8 cellular contexts compared by ENCODE assay signal in genomic region chr17:17237026-17237799, GRCh38. TPM values are rescaled to one million over a fixed set of nuclear protein-coding genes. Genes with fewer than 3 reads are reported as not detected.
DNase-seq lines count a peak whose midpoint lies in the region; ATAC-seq and TF ChIP-seq lines count a peak whose summit lies in the region.

FLCN (minus strand) TSS chr17:17237168; CDS start chr17:17228137, 9,031 bp downstream.

- H3K18ac ChIP-seq in IMR-90 (ENCODE audit: low read depth, low read length), result peak within 1 kb of the TSS; percentile 99

- CTCF ChIA-PET in IMR-90 (lab: Yijun Ruan, JAX), result interaction anchor here (0.6 kb wide), 1 partner anchor 933 kb away, joined by 4 read pairs; no protein-coding TSS in a partner anchor

- peak within 1 kb of the TSS; percentile 99 for H4K5ac ChIP-seq in IMR-90 (ENCODE audit: low read depth, low read length)

- peaks cover 11% of the 10 kb centered on the region for H3K9me1 ChIP-seq in IMR-90 (ENCODE audit: insufficient read depth, low read length)

- peaks cover 20 to 48% of the 10 kb centered on the region in 2 experiments for H3K79me1 ChIP-seq in IMR-90 (ENCODE audit: low read depth in 1 of 2, low read length in 2 of 2)

- TF ChIP-seq CTCF in IMR-90 (conservative IDR thresholded peaks at IDR 0.05; ENCODE audit: low read depth, low read length), result no peak
- no peak for TF ChIP-seq CTCF in epithelial cell of proximal tubule (conservative IDR thresholded peaks at IDR 0.05; ENCODE audit: low read depth, low read length)

- H4K91ac ChIP-seq in IMR-90 (ENCODE audit: insufficient read depth, low read depth, low read length), result peak within 1 kb of the TSS; percentile 100

- H3K36me3 ChIP-seq in IMR-90 (ENCODE audit: control insufficient read depth, insufficient read depth, low read length) (peaks cover 3% of the 10 kb centered on the region; the same call in 1 of the 2 replicates), mucosa of rectum (ENCODE audit: control insufficient read depth in 2 of 2, insufficient read depth in 2 of 2, low read length in 2 of 2) (peaks cover 4 to 7% of the 10 kb centered on the region in 2 donors)

- H3K14ac ChIP-seq in IMR-90 (replicated peaks; ENCODE audit: low read depth, low read length), result peak within 1 kb of the TSS; percentile 99

- no TSS peak for BruUV-seq in IMR-90 (replicated peaks; lab: Mats Ljungman, UMichigan)

- H3K4me3 ChIP-seq in IMR-90 (ENCODE audit: insufficient read depth, low read depth, low read length), result peak within 1 kb of the TSS; percentile 93
- H3K4me3 ChIP-seq in epithelial cell of proximal tubule (ENCODE audit: low read depth, low read length), result peak within 1 kb of the TSS; percentile 88
- peak within 1 kb of the TSS; percentile 81 to 99 for H3K4me3 ChIP-seq in mucosa of rectum (ENCODE audit: low read length in 2 of 2)

- H3K27me3 ChIP-seq in IMR-90 (ENCODE audit: control insufficient read depth, insufficient read depth, low read length) (no peaks in the 10 kb centered on the region), mucosa of rectum (ENCODE audit: control insufficient read depth in 2 of 2, insufficient read depth in 2 of 2, low read length in 2 of 2) (no peaks in the 10 kb centered on the region)

- peak within 1 kb of the TSS; percentile 96 for H3K4me2 ChIP-seq in IMR-90 (ENCODE audit: low read depth, low read length)

- H2BK15ac ChIP-seq in IMR-90 (ENCODE audit: low read depth, low read length), result peak within 1 kb of the TSS; percentile 100

- H3K4ac ChIP-seq in IMR-90 (ENCODE audit: low read depth, low read length), result peak within 1 kb of the TSS; percentile 99

- H2AK5ac ChIP-seq in IMR-90 (ENCODE audit: low read depth, low read length), result peak within 1 kb of the TSS; percentile 94

- H2BK120ac ChIP-seq in IMR-90 (ENCODE audit: low read depth, low read length), result peak within 1 kb of the TSS; percentile 100

- POLR2A ChIA-PET in IMR-90 (lab: Charles Lee; ENCODE audit: unreplicated experiment), result interaction anchor here (0.7 kb wide), 4 partner anchors 38 to 1162 kb away, joined by 3 to 7 read pairs (median 6); no protein-coding TSS in a partner anchor

- in situ Hi-C loops in IMR-90 (cut with MboI; ENCODE audit: low sequenced_read_pairs), result no loop called here

- H3K9ac ChIP-seq in IMR-90 (ENCODE audit: low read depth, low read length) (peak within 1 kb of the TSS; percentile 97), mucosa of rectum (ENCODE audit: low read depth in 1 of 2, low read length in 2 of 2) (peak within 1 kb of the TSS; percentile 94 to 98)

- TF ChIP-seq POLR2A in IMR-90 (IDR thresholded peaks at IDR 0.05; ENCODE audit: low read depth, low read length), result peak; percentile 91

- H3K27ac ChIP-seq in IMR-90 (ENCODE audit: insufficient read depth, low read length), result peak within 1 kb of the TSS; percentile 100
- H3K27ac ChIP-seq in mucosa of rectum (ENCODE audit: low read depth in 2 of 2, low read length in 2 of 2), result peak within 1 kb of the TSS; percentile 92 to 98

- peak within 1 kb of the TSS; percentile 98 for H3K23ac ChIP-seq in IMR-90 (ENCODE audit: low read depth, low read length)

- H3K4me1 ChIP-seq in IMR-90 (ENCODE audit: control insufficient read depth, insufficient read depth, low read length) (peaks cover 4% of the 10 kb centered on the region), mucosa of rectum (ENCODE audit: control insufficient read depth in 2 of 2, insufficient read depth in 2 of 2, low read length in 2 of 2) (peaks cover 6 to 14% of the 10 kb centered on the region in 2 donors)

- dilution Hi-C loops in IMR-90 (cut with HindIII; ENCODE audit: low sequenced_read_pairs, unreplicated experiment), result no loop called here

- H3K56ac ChIP-seq in IMR-90 (ENCODE audit: extremely low read depth, insufficient read depth, low read length), result peak within 1 kb of the TSS; percentile 100

- DNase-seq in DMS153 (lab: John Stamatoyannopoulos, UW) (peak; percentile 59), IMR-90 (peak; percentile 85), OCI-M2 (lab: John Stamatoyannopoulos, UW; ENCODE audit: unreplicated experiment) (peak; percentile 70), epithelial cell of proximal tubule (ENCODE audit: low read depth) (peak; percentile 74)
- peak; percentile 91 for DNase-seq in activated T-cell treated with anti-CD3 and anti-CD28 coated beads, Interleukin-2, amount 50 U/mL, for 1 hour
- peak; percentile 78 to 86 for DNase-seq in stimulated activated CD8-positive, alpha-beta memory T cell treated with anti-CD3 and anti-CD28 coated beads, Interleukin-4, amount 100 ng/mL, for 4 hours (ENCODE audit: low read depth in 2 of 2, low spot score in 1 of 2)

- peak within 1 kb of the TSS; percentile 98 to 100 for H4K8ac ChIP-seq in IMR-90 (ENCODE audit: low read depth in 2 of 2, low read length in 2 of 2)

- no peak for TF ChIP-seq RAD21 in IMR-90 (IDR thresholded peaks at IDR 0.05; ENCODE audit: low read length)

- peak within 1 kb of the TSS; percentile 100 for H2AFZ ChIP-seq in IMR-90 (replicated peaks; ENCODE audit: low read length, poor library complexity)

- peak within 1 kb of the TSS; percentile 96 for H2AK9ac ChIP-seq in IMR-90 (replicated peaks; ENCODE audit: low read depth, low read length, poor library complexity)

- intact Hi-C loops in IMR-90 (cut with micrococcal nuclease), result no loop called here

- ATAC-seq in GM21529 (IDR thresholded peaks at IDR 0.05; ENCODE audit: unreplicated experiment) (peak; percentile 79), IMR-90 (ENCODE audit: low read depth) (peak; percentile 92)

- peak within 1 kb of the TSS; percentile 100 for H2BK20ac ChIP-seq in IMR-90 (ENCODE audit: low read depth, low read length)

- H3K9me3 ChIP-seq in IMR-90 (ENCODE audit: control insufficient read depth, insufficient read depth, low read length) (no peaks in the 10 kb centered on the region), mucosa of rectum (ENCODE audit: control insufficient read depth in 2 of 2, low read length in 2 of 2) (no peaks in the 10 kb centered on the region)

- H4K20me1 ChIP-seq in IMR-90 (ENCODE audit: insufficient read depth, low read length), result peaks cover 35% of the 10 kb centered on the region

- 0% methylated on average over 26 of the region's 53 CpGs; no CpG with 5 or more reads in 1 of the 2 experiments for WGBS in IMR-90 (ENCODE audit: extremely low coverage in 2 of 2, insufficient read length in 1 of 2), 2 experiments

- peak within 1 kb of the TSS; percentile 100 for H2BK5ac ChIP-seq in IMR-90 (ENCODE audit: low read depth, low read length, poor library complexity, severe bottlenecking)

TF ChIP-seq in IMR-90, 13 proteins besides CTCF, POLR2A, EP300 and RAD21:
- TF ChIP-seq SMC3 (IDR thresholded peaks at IDR 0.05; ENCODE audit: low read depth, low read length) (no peak), NFE2L2 (IDR thresholded peaks at IDR 0.05; ENCODE audit: low read depth, low read length) (no peak), RCOR1 (IDR thresholded peaks at IDR 0.05; ENCODE audit: insufficient replicate concordance, low read length) (no peak), MXI1 (IDR thresholded peaks at IDR 0.05; ENCODE audit: borderline replicate concordance, low read depth, low read length) (0 out of 2 replicates have a peak, but pooled peaks have one; percentile 56), BHLHE40 (IDR thresholded peaks at IDR 0.05; ENCODE audit: low read depth, low read length) (peak; percentile 95), USF2 (IDR thresholded peaks at IDR 0.05; ENCODE audit: low read depth, low read length) (peak; percentile 99), CEBPB (IDR thresholded peaks at IDR 0.05; ENCODE audit: low read depth, low read length) (no peak), ELK1 (IDR thresholded peaks at IDR 0.05; ENCODE audit: borderline replicate concordance, low read depth, low read length) (no peak), MAZ (IDR thresholded peaks at IDR 0.05; ENCODE audit: borderline replicate concordance, low read depth, low read length) (no peak), CHD1 (IDR thresholded peaks at IDR 0.05; ENCODE audit: low read depth, low read length) (peak; percentile 99; the same call in 1 of the 2 replicates), MAFK (IDR thresholded peaks at IDR 0.05; ENCODE audit: low read depth, low read length) (peak; percentile 68), RFX5 (IDR thresholded peaks at IDR 0.05; ENCODE audit: low read depth, low read length) (no peak), FOS (IDR thresholded peaks at IDR 0.05; ENCODE audit: low read depth, low read length) (no peak)

RNA-seq across cellular contexts. Expression of gene FLCN, which starts in this region (rescaled TPM):
- total RNA-seq in IMR-90 (2012; rRNA removed), result 16.8 and 18.3 TPM in 2 replicates
- 19.6 and 24.8 TPM in 2 replicates for polyA plus RNA-seq in IMR-90 (2012; rRNA removed)
- 8.4 and 11.3 TPM in 2 replicates for polyA plus RNA-seq in IMR-90 (2012; cell fraction: cytosol; rRNA removed)
- polyA plus RNA-seq in IMR-90 (2012; cell fraction: nucleus; rRNA removed; ENCODE audit: low replicate concordance), result 139 and 159 TPM in 2 replicates
- total RNA-seq in epithelial cell of proximal tubule, result 16.7 and 21.0 TPM in 2 replicates

Comparison
In these comparisons a context has a peak if more than half of its experiments do, and no peak if none do; other contexts are left out.
1. Peak in every context shown above with its lines: DNase-seq, ATAC-seq, H3K4me3 ChIP-seq and H3K27ac ChIP-seq.